ENCODE assay signal across 8 cellular contexts in the genomic region with DNA sequence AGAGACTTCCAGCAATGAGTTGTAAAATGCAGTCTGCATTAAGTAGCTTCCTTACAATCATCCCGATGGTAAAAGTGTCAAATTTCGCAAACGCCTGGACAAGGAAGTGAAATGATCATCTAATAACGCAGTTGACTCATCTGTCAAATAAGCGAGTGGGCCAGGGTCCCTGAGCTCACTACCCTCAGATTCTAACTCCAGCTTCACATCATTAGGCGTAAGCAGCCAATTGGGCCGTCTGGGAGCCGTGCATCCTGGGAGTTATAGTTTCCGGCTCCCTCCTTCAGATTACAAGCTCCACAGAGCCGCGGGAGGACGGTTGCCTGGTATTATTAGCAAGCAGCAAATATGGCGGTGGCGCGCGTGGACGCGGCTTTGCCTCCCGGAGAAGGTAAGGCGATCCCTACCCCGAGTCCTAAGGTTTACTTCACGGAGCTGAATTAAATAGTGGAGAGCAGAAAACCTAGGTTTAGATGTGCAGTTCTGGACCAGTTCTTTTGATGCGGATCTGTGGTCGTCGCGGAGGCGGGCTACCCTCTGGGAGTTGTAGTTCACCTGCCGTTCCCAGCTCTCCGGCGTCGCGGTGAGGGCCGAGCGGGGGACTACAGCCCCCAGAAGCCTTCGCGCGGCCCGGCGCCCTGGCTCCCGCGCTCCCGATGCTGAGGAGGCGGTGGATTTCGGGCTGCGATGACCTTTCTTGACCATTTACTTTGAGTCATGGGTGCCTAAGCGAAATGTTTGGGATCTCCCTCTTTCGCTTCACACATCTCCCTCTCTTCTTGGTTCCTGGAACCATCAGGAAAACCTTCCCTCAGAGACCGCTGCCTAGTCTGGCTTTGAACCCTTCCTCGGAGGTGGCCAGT. TPM values are rescaled to one million over a fixed set of nuclear protein-coding genes. Genes with fewer than 3 reads are reported as not detected.
DNase-seq lines count a peak whose midpoint lies in the region; ATAC-seq, FAIRE-seq and TF ChIP-seq lines count a peak whose summit lies in the region.

A gene with protein sequence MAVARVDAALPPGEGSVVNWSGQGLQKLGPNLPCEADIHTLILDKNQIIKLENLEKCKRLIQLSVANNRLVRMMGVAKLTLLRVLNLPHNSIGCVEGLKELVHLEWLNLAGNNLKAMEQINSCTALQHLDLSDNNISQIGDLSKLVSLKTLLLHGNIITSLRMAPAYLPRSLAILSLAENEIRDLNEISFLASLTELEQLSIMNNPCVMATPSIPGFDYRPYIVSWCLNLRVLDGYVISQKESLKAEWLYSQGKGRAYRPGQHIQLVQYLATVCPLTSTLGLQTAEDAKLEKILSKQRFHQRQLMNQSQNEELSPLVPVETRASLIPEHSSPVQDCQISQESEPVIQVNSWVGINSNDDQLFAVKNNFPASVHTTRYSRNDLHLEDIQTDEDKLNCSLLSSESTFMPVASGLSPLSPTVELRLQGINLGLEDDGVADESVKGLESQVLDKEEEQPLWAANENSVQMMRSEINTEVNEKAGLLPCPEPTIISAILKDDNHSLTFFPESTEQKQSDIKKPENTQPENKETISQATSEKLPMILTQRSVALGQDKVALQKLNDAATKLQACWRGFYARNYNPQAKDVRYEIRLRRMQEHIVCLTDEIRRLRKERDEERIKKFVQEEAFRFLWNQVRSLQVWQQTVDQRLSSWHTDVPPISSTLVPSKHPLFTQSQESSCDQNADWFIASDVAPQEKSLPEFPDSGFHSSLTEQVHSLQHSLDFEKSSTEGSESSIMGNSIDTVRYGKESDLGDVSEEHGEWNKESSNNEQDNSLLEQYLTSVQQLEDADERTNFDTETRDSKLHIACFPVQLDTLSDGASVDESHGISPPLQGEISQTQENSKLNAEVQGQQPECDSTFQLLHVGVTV (plus strand): TSS at position 286 of the 863 bp plus-strand sequence. CDS start 63 bp downstream, at position 349.

- peak within 1 kb of the TSS; percentile 90 for H3K4me3 Mint-ChIP-seq in endodermal cell

- peak; percentile 87 for ATAC-seq in GM21367 (IDR thresholded peaks at IDR 0.05; ENCODE audit: unreplicated experiment)

- H3K9ac ChIP-seq in endodermal cell (ENCODE audit: extremely low read depth, low read length, poor library complexity, severe bottlenecking), result peak within 1 kb of the TSS; percentile 50

- WGBS in endodermal cell (ENCODE audit: insufficient coverage in 1 of 2, insufficient read length in 1 of 2), 2 experiments, result 0% methylated on average over 26 to 49 of the region's 49 CpGs

- peaks cover 13% of the 10 kb centered on the region for H3K4me1 Mint-ChIP-seq in endodermal cell

- no peak for TF ChIP-seq CTCF in endodermal cell (conservative IDR thresholded peaks at IDR 0.05)

- peak within 1 kb of the TSS; percentile 93 for H3K4me3 ChIP-seq in endodermal cell (ENCODE audit: low read length)

- H3K27ac Mint-ChIP-seq in endodermal cell, result peak within 1 kb of the TSS; percentile 95

- no peaks in the 10 kb centered on the region for H3K9me3 Mint-ChIP-seq in endodermal cell

- peaks cover 10% of the 10 kb centered on the region for H3K36me3 Mint-ChIP-seq in endodermal cell (ENCODE audit: low read depth)

- peak; percentile 90 for FAIRE-seq in HTR-8/SVneo (lab: Jason Lieb, UNC)

- peaks cover 8% of the 10 kb centered on the region for H3K4me1 ChIP-seq in endodermal cell (ENCODE audit: control insufficient read depth, insufficient read depth, low read length)

- H3K9me3 ChIP-seq in endodermal cell (ENCODE audit: control insufficient read depth, low read length), result no peaks in the 10 kb centered on the region

- H3K27me3 Mint-ChIP-seq in endodermal cell (ENCODE audit: insufficient read depth), result no peaks in the 10 kb centered on the region

- no peak within 1 kb of the TSS for H3K27ac ChIP-seq in endodermal cell (ENCODE audit: low read depth, low read length)

- H3K27me3 ChIP-seq in endodermal cell (ENCODE audit: control insufficient read depth, insufficient read depth, low read length, poor library complexity, severe bottlenecking), result no peaks in the 10 kb centered on the region

- peaks cover 21% of the 10 kb centered on the region for H3K36me3 ChIP-seq in endodermal cell (ENCODE audit: control insufficient read depth, insufficient read depth, low read length)

- DNase-seq in COLO668 (lab: John Stamatoyannopoulos, UW; ENCODE audit: unreplicated experiment), result peak; percentile 85
- DNase-seq in HTR-8/SVneo (ENCODE audit: insufficient read length, low spot score), result peak; percentile 87
- peak; percentile 91 for DNase-seq in NOMO-1 treated with dmso at 0.1 percent for 144 hours (lab: John Stamatoyannopoulos, UW; ENCODE audit: unreplicated experiment)
- peak; percentile 75 to 88 (median 79) for DNase-seq in activated CD8-positive, alpha-beta memory T cell treated with anti-CD3 and anti-CD28 coated beads for 48 hours (ENCODE audit: low read depth in 2 of 3, low spot score in 2 of 3)
- peak; percentile 96 for DNase-seq in endodermal cell
- peak; percentile 97 for DNase-seq in mesenteric fat pad (ENCODE audit: low spot score)
- DNase-seq in stimulated activated CD8-positive, alpha-beta memory T cell treated with anti-CD3 and anti-CD28 coated beads, Interleukin-15, amount 100 ng/mL, for 24 hours (ENCODE audit: low read depth), result peak; percentile 77

RNA-seq across cellular contexts. Expression of the gene that starts here (rescaled TPM):
- total RNA-seq in endodermal cell, result 10 to 100 TPM; 13.7 to 21.3 TPM
- 19.4 TPM for polyA plus RNA-seq in endodermal cell (2013, experiment 1 of 2)
- 19.2 TPM for polyA plus RNA-seq in endodermal cell (2013, experiment 2 of 2)
- 6.2 TPM for total RNA-seq in mesenteric fat pad
